Comparison of ENCODE assay signal across 1 cellular context in the genomic region with DNA sequence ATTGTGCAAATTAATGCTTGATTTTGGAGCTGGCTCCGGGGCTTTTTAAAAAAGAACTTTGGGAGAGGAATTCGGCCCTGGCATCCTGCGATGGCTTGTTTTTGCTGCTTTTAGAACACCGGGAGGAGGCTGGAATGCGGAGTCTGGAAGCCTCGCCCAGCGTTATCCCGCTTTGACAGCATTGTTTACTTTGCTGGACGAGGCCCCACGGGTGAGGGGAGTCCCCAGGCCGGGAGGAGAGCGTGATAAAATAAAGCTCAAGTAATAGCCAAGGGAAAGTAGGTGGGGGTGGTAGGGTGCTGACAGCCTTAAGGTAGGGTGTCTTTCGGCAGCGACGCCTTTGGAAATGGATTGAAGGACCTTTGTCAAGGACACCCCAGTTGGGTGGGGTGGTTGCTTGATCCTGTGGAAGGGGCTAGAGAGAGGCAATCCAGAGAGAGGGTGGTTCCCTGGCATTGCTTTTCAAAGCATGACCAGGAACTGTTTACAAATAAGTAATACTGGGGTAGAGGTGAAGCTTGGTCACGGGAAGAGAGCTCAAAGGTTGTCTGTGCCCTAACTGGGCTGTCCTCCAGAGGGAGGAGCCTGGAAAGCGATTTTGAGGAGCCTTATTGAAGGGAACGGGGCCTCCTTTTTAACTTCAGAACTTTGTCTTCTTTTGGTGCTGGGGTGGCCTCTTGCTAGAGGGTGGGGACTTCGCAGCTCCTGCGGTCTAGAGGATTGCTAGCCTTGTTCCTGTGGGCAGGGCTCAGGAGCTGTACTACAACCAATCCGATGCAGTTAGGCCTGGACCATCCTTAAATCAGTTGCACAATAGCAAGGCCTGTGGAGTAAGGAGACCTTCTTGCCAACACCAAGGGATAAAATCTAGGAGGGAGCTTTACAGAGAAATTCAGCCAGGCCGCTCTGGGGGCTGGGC.
TF ChIP-seq lines count a peak whose summit lies in the region.

No MANE protein-coding gene starts in this region.

TF ChIP-seq in HepG2, 621 proteins besides CTCF, POLR2A, EP300 and RAD21 (continued from another document and continues in another):
- TF ChIP-seq, protein P1, sequence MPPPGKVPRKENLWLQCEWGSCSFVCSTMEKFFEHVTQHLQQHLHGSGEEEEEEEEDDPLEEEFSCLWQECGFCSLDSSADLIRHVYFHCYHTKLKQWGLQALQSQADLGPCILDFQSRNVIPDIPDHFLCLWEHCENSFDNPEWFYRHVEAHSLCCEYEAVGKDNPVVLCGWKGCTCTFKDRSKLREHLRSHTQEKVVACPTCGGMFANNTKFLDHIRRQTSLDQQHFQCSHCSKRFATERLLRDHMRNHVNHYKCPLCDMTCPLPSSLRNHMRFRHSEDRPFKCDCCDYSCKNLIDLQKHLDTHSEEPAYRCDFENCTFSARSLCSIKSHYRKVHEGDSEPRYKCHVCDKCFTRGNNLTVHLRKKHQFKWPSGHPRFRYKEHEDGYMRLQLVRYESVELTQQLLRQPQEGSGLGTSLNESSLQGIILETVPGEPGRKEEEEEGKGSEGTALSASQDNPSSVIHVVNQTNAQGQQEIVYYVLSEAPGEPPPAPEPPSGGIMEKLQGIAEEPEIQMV (CRISPR knock-in tag; IDR thresholded peaks at IDR 0.05; ENCODE audit: low read depth): no peak; the same call in 1 of the 2 replicates
- no peak for TF ChIP-seq ZNF460 (CRISPR knock-in tag; IDR thresholded peaks at IDR 0.05; ENCODE audit: borderline replicate concordance)
- no peak for TF ChIP-seq ZNF776 (CRISPR knock-in tag; IDR thresholded peaks at IDR 0.05)
- no peak for TF ChIP-seq TAF15 (IDR thresholded peaks at IDR 0.05; ENCODE audit: low read depth, low read length, poor library complexity, severe bottlenecking)
- TF ChIP-seq CSRNP1 (CRISPR knock-in tag; IDR thresholded peaks at IDR 0.05): no peak
- no peak for TF ChIP-seq ZBTB21 (CRISPR knock-in tag; IDR thresholded peaks at IDR 0.05)
- TF ChIP-seq ZNF530 (CRISPR knock-in tag; IDR thresholded peaks at IDR 0.05; ENCODE audit: low read depth): no peak
- no peak for TF ChIP-seq MTA3 (CRISPR knock-in tag; IDR thresholded peaks at IDR 0.05)
- TF ChIP-seq ZNF704 (CRISPR knock-in tag; IDR thresholded peaks at IDR 0.05; ENCODE audit: borderline replicate concordance): peak; percentile 17; the same call in 1 of the 2 replicates
- TF ChIP-seq FLYWCH1 (CRISPR knock-in tag; IDR thresholded peaks at IDR 0.05): no peak
- no peak for TF ChIP-seq ZNF484 (CRISPR knock-in tag; IDR thresholded peaks at IDR 0.05; ENCODE audit: borderline replicate concordance, low read depth)
- TF ChIP-seq SIX4 (CRISPR knock-in tag; IDR thresholded peaks at IDR 0.05): no peak
- no peak for TF ChIP-seq PHF20 (CRISPR knock-in tag; IDR thresholded peaks at IDR 0.05)
- no peak for TF ChIP-seq ZXDC (CRISPR knock-in tag; IDR thresholded peaks at IDR 0.05)
- TF ChIP-seq ZNF350 (CRISPR knock-in tag; IDR thresholded peaks at IDR 0.05; ENCODE audit: borderline replicate concordance, low read depth): peak; percentile 48; the same call in 1 of the 2 replicates
- TF ChIP-seq TCF7 (IDR thresholded peaks at IDR 0.05; ENCODE audit: low read depth): no peak
- no peak for TF ChIP-seq ELF1 (CRISPR knock-in tag; IDR thresholded peaks at IDR 0.05)
- TF ChIP-seq MLX (CRISPR knock-in tag; IDR thresholded peaks at IDR 0.05): no peak
- TF ChIP-seq SMAD3 (CRISPR knock-in tag; IDR thresholded peaks at IDR 0.05): no peak
- TF ChIP-seq, protein P2, sequence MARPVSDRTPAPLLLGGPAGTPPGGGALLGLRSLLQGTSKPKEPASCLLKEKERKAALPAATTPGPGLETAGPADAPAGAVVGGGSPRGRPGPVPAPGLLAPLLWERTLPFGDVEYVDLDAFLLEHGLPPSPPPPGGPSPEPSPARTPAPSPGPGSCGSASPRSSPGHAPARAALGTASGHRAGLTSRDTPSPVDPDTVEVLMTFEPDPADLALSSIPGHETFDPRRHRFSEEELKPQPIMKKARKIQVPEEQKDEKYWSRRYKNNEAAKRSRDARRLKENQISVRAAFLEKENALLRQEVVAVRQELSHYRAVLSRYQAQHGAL (CRISPR knock-in tag; IDR thresholded peaks at IDR 0.05; ENCODE audit: not compliant biosample characterization): no peak
- TF ChIP-seq, protein P3, sequence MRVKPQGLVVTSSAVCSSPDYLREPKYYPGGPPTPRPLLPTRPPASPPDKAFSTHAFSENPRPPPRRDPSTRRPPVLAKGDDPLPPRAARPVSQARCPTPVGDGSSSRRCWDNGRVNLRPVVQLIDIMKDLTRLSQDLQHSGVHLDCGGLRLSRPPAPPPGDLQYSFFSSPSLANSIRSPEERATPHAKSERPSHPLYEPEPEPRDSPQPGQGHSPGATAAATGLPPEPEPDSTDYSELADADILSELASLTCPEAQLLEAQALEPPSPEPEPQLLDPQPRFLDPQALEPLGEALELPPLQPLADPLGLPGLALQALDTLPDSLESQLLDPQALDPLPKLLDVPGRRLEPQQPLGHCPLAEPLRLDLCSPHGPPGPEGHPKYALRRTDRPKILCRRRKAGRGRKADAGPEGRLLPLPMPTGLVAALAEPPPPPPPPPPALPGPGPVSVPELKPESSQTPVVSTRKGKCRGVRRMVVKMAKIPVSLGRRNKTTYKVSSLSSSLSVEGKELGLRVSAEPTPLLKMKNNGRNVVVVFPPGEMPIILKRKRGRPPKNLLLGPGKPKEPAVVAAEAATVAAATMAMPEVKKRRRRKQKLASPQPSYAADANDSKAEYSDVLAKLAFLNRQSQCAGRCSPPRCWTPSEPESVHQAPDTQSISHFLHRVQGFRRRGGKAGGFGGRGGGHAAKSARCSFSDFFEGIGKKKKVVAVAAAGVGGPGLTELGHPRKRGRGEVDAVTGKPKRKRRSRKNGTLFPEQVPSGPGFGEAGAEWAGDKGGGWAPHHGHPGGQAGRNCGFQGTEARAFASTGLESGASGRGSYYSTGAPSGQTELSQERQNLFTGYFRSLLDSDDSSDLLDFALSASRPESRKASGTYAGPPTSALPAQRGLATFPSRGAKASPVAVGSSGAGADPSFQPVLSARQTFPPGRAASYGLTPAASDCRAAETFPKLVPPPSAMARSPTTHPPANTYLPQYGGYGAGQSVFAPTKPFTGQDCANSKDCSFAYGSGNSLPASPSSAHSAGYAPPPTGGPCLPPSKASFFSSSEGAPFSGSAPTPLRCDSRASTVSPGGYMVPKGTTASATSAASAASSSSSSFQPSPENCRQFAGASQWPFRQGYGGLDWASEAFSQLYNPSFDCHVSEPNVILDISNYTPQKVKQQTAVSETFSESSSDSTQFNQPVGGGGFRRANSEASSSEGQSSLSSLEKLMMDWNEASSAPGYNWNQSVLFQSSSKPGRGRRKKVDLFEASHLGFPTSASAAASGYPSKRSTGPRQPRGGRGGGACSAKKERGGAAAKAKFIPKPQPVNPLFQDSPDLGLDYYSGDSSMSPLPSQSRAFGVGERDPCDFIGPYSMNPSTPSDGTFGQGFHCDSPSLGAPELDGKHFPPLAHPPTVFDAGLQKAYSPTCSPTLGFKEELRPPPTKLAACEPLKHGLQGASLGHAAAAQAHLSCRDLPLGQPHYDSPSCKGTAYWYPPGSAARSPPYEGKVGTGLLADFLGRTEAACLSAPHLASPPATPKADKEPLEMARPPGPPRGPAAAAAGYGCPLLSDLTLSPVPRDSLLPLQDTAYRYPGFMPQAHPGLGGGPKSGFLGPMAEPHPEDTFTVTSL (CRISPR knock-in tag; IDR thresholded peaks at IDR 0.05; ENCODE audit: borderline replicate concordance): no peak
- TF ChIP-seq ZBED4 (CRISPR knock-in tag; IDR thresholded peaks at IDR 0.05; ENCODE audit: borderline replicate concordance): no peak
- TF ChIP-seq ZBTB34 (CRISPR knock-in tag; IDR thresholded peaks at IDR 0.05): no peak
- no peak for TF ChIP-seq SNRNP70 (IDR thresholded peaks at IDR 0.05; ENCODE audit: low read depth, low read length)
- TF ChIP-seq RFXANK (CRISPR knock-in tag; IDR thresholded peaks at IDR 0.05): no peak
- TF ChIP-seq ZNF225 (CRISPR knock-in tag; IDR thresholded peaks at IDR 0.05): no peak
- peak; percentile 56; the same call in 1 of the 2 replicates for TF ChIP-seq ZNF777 (CRISPR knock-in tag; IDR thresholded peaks at IDR 0.05)
- TF ChIP-seq TBX2 (CRISPR knock-in tag; IDR thresholded peaks at IDR 0.05; ENCODE audit: borderline replicate concordance): no peak
- TF ChIP-seq ESRRA (CRISPR knock-in tag; IDR thresholded peaks at IDR 0.05; ENCODE audit: low read depth): no peak
- no peak for TF ChIP-seq ZNF556 (CRISPR knock-in tag; IDR thresholded peaks at IDR 0.05; ENCODE audit: borderline replicate concordance)
